ENCODE assay signal across 2 cellular contexts in genomic region chr10:73635781-73636180, GRCh38.
TF ChIP-seq lines count a peak whose summit lies in the region.

No MANE protein-coding gene starts in this region.

TF ChIP-seq in HEK293, 187 proteins besides CTCF, POLR2A, EP300 and RAD21:
- TF ChIP-seq ZNF792 (tag by site-specific recombination; IDR thresholded peaks at IDR 0.05), result no peak
- TF ChIP-seq ZNF335 (tag by site-specific recombination; conservative IDR thresholded peaks at IDR 0.05), result 0 out of 2 replicates have a peak, but pooled peaks have one; percentile 7
- TF ChIP-seq PRDM1 (tag by site-specific recombination; IDR thresholded peaks at IDR 0.05), result 0 out of 2 replicates have a peak, but pooled peaks have one; percentile 16
- TF ChIP-seq ZNF292 (tag by site-specific recombination; IDR thresholded peaks at IDR 0.05; ENCODE audit: borderline replicate concordance, low read depth), result no peak

TF ChIP-seq in K562, 482 proteins besides CTCF, POLR2A, EP300 and RAD21:
- TF ChIP-seq ZNF316 (IDR thresholded peaks at IDR 0.05) (peak; percentile 65), TRIM25 (IDR thresholded peaks at IDR 0.05; ENCODE audit: borderline replicate concordance) (no peak)
